Comparison of ENCODE assay signal across 1 cellular context in the genomic region with DNA sequence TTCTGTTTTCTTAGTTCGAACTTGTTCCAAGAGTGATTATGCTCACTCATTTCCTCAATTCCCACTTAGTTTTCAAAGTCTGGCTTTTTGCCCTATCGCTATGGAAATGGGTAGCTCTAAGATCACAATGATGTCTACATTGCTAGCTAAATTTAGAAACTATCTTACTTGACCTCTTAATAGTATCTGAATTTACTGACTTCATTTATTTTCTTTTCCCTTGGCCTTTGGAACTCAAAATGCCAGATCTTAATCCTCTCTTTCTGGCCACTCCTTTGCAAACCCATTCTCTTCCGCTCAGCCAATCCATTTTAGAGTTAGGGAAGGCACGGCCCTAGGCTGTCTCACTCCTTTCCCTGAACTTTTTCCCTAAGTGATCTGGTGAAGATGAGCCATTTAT.
TF ChIP-seq lines count a peak whose summit lies in the region.

No MANE protein-coding gene starts in this region.

TF ChIP-seq in IMR-90, 13 proteins besides CTCF, POLR2A, EP300 and RAD21 (continued from another document):
- TF ChIP-seq CEBPB (IDR thresholded peaks at IDR 0.05; ENCODE audit: low read depth, low read length), result no peak
